Comparison of ENCODE assay signal across 18 cellular contexts in the genomic region with DNA sequence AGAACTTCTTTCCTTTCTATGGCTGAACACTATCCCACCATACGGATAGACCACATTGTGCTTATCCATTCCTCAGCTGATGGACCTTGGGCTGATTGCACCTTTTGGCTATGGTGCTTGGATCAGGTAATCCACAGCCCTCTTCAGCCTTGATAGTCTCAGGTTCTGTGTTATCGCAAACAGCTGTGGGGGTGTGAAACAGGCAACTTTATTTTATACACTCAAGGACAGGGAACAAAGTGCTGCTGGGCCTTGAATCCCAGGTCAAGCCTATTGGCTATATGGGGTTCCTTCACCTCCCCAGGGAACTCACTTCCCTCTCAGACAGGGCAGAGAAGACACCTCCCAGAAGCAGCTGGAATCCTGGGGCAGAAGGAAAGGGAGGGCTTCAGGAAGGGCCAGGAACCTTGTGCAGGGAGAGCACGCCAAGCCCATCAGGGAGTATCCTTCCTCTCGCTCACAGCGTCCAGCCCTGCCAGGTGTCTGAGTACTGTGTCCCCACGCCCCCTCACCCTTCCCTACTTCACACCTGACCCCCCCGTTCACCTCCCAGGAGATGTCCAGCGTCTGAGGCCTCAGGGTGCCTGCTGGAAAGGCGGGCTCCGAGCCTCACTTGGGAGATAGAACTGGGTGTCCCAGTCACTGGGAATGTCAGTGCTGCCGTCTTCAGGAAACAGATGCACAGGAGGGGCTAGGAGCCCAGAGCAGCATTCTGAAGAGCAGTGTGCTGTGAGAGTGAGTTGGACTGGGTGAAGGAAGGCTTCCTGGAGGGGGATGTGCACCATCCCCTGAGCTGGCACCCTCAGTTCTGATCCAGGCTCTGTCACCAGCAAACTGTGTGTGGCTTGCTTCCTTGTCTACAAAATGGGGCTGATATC. TPM values are rescaled to one million over a fixed set of nuclear protein-coding genes. Genes with fewer than 3 reads are reported as not detected.
"Had no signal": no experiment of that assay in that cellular context is flagged by ENCODE, and none has a peak within 500 bp of the region (broad histone marks: within the 10 kb centered on the region; RNA-seq: fewer than 3 reads in every experiment).

No MANE protein-coding gene starts in this region.

- H3K4me1 Mint-ChIP-seq: endodermal cell; stimulated activated memory B cell treated with anti-CD40 and anti-IgM and Interleukin-4, amounts not matched to agents 10 μg/mL and 1 μg/mL and 100 μg/mL, for 72 hours had no signal

- H3K9me3 Mint-ChIP-seq: activated naive CD4-positive, alpha-beta T cell treated with anti-CD3 and anti-CD28 coated beads, Interleukin-2, amount 50 U/mL, for 72 hours; activated T-cell treated with anti-CD3 and anti-CD28 coated beads, Interleukin-2, amount 50 U/mL, for 72 hours; endodermal cell; stimulated activated memory B cell treated with anti-CD40 and anti-IgM and Interleukin-4, amounts not matched to agents 10 μg/mL and 1 μg/mL and 100 μg/mL, for 72 hours had no signal

- FAIRE-seq: colon had no signal

- H3K36me3 ChIP-seq: sigmoid colon, thoracic aorta, WERI-Rb-1 had no signal

- H3K27ac ChIP-seq: foreskin keratinocyte, thoracic aorta, WERI-Rb-1 had no signal

- ATAC-seq: activated naive CD4-positive, alpha-beta T cell treated with anti-CD3 and anti-CD28 coated beads, Interleukin-2, amount 50 U/mL, for 72 hours; activated T-cell treated with anti-CD3 and anti-CD28 coated beads, Interleukin-2, amount 50 U/mL, for 72 hours; foreskin keratinocyte; stimulated activated memory B cell treated with anti-CD40 and anti-IgM and Interleukin-4, amounts not matched to agents 10 μg/mL and 1 μg/mL and 100 μg/mL, for 72 hours had no signal

- H3K4me3 Mint-ChIP-seq: activated T-cell treated with anti-CD3 and anti-CD28 coated beads, Interleukin-2, amount 50 U/mL, for 72 hours; endodermal cell; stimulated activated memory B cell treated with anti-CD40 and anti-IgM and Interleukin-4, amounts not matched to agents 10 μg/mL and 1 μg/mL and 100 μg/mL, for 72 hours had no signal

- H3K27me3 ChIP-seq: foreskin keratinocyte, sigmoid colon had no signal

- H3K9me3 ChIP-seq: sigmoid colon, thoracic aorta had no signal

- H3K4me3 ChIP-seq: sigmoid colon, thoracic aorta had no signal

- H3K27ac Mint-ChIP-seq: activated naive CD4-positive, alpha-beta T cell treated with anti-CD3 and anti-CD28 coated beads, Interleukin-2, amount 50 U/mL, for 72 hours; activated T-cell treated with anti-CD3 and anti-CD28 coated beads, Interleukin-2, amount 50 U/mL, for 72 hours; endodermal cell; stimulated activated memory B cell treated with anti-CD40 and anti-IgM and Interleukin-4, amounts not matched to agents 10 μg/mL and 1 μg/mL and 100 μg/mL, for 72 hours had no signal

- H3K36me3 Mint-ChIP-seq: activated naive CD4-positive, alpha-beta T cell treated with anti-CD3 and anti-CD28 coated beads, Interleukin-2, amount 50 U/mL, for 72 hours; stimulated activated memory B cell treated with anti-CD40 and anti-IgM and Interleukin-4, amounts not matched to agents 10 μg/mL and 1 μg/mL and 100 μg/mL, for 72 hours had no signal

- H3K4me1 ChIP-seq: foreskin keratinocyte, sigmoid colon had no signal

- DNase-seq: activated CD4-positive, alpha-beta T cell treated with anti-CD3 and anti-CD28 coated beads for 1 hour; activated CD8-positive, alpha-beta memory T cell treated with anti-CD3 and anti-CD28 coated beads for 24 hours; activated gamma-delta T cell; activated T-cell treated with anti-CD3 and anti-CD28 coated beads, Interleukin-2, amount 50 U/mL, for 72 hours; amniotic stem cell; central memory CD4-positive, alpha-beta T cell; endodermal cell; foreskin keratinocyte; midbrain; sigmoid colon; stimulated activated CD4-positive, alpha-beta T cell treated with anti-CD3 and anti-CD28 coated beads, Interleukin-4, amount 100 ng/mL, for 4 hours; WERI-Rb-1 had no signal

RNA-seq across cellular contexts. Expression of a gene that starts 32.8 kb away (rescaled TPM):
- total RNA-seq: T-helper 2 cell treated with Interferon-gamma antibody and Interleukin-4, amounts not matched to agents 100 ng/mL and 5 ng/mL, for 36 hours had no signal
- polyA plus RNA-seq: neural cell had no signal
